8 cellular contexts compared by ENCODE assay signal in genomic region chr3:12750658-12751071, GRCh38. TPM values are rescaled to one million over a fixed set of nuclear protein-coding genes. Genes with fewer than 3 reads are reported as not detected.
A peak's percentile ranks its signal among the peaks of the same experiment; 100 is the strongest.
DNase-seq lines count a peak whose midpoint lies in the region; ATAC-seq and TF ChIP-seq lines count a peak whose summit lies in the region.

No MANE protein-coding gene starts in this region.

- H3K27ac Mint-ChIP-seq in activated CD4-positive, alpha-beta T cell treated with anti-CD3 and anti-CD28 coated beads, Interleukin-2, amount 10 ng/mL, durations not matched to agents 24 days and 14 days = no peak overlapping the region

- POLR2A ChIA-PET in HEK293T (lab: Yijun Ruan, JAX) = no interaction called here

- intact Hi-C loops in activated CD4-positive, alpha-beta T cell treated with anti-CD3 and anti-CD28 coated beads, Interleukin-2, amount 10 ng/mL, durations not matched to agents 24 days and 14 days (cut with micrococcal nuclease) = no loop called here
- intact Hi-C loops in left ventricle myocardium superior (cut with micrococcal nuclease) = no loop called here

- H3K27me3 Mint-ChIP-seq in activated CD4-positive, alpha-beta T cell treated with anti-CD3 and anti-CD28 coated beads, Interleukin-2, amount 10 ng/mL, durations not matched to agents 24 days and 14 days = peaks cover 3% of the 10 kb centered on the region

- CTCF ChIA-PET in HEK293T (lab: Yijun Ruan, JAX) = no interaction called here

- no peak overlapping the region for H3K4me3 Mint-ChIP-seq in activated CD4-positive, alpha-beta T cell treated with anti-CD3 and anti-CD28 coated beads, Interleukin-2, amount 10 ng/mL, durations not matched to agents 24 days and 14 days

- peak; percentile 17 for ATAC-seq in left ventricle myocardium superior
- ATAC-seq in GM21786 (IDR thresholded peaks at IDR 0.05; ENCODE audit: unreplicated experiment) = no peak
- no peak for ATAC-seq in GM18520 (IDR thresholded peaks at IDR 0.05; ENCODE audit: unreplicated experiment)

- H3K9me3 Mint-ChIP-seq in activated CD4-positive, alpha-beta T cell treated with anti-CD3 and anti-CD28 coated beads, Interleukin-2, amount 10 ng/mL, durations not matched to agents 24 days and 14 days = no peaks in the 10 kb centered on the region

- DNase-seq in AG20443 (ENCODE audit: low spot score) (peak; percentile 75), HCEC 1CT (peak; percentile 39), left ventricle myocardium superior (no peak), NCI-H2081 (lab: John Stamatoyannopoulos, UW) (no peak), HEK293T (ENCODE audit: extremely low spot score) (no peak)
- peak; percentile 62 for DNase-seq in activated CD4-positive, alpha-beta T cell treated with anti-CD3 and anti-CD28 coated beads, Interleukin-2, amount 10 ng/mL, durations not matched to agents 24 days and 14 days

- H3K4me1 Mint-ChIP-seq in activated CD4-positive, alpha-beta T cell treated with anti-CD3 and anti-CD28 coated beads, Interleukin-2, amount 10 ng/mL, durations not matched to agents 24 days and 14 days = peaks cover 6% of the 10 kb centered on the region

- no peaks in the 10 kb centered on the region for H3K36me3 Mint-ChIP-seq in activated CD4-positive, alpha-beta T cell treated with anti-CD3 and anti-CD28 coated beads, Interleukin-2, amount 10 ng/mL, durations not matched to agents 24 days and 14 days (ENCODE audit: low read depth)

TF ChIP-seq in HEK293T, 16 proteins besides CTCF, POLR2A, EP300 and RAD21:
- TF ChIP-seq CTBP1 (IDR thresholded peaks at IDR 0.05; ENCODE audit: borderline replicate concordance) (no peak), L3MBTL2 (conservative IDR thresholded peaks at IDR 0.05) (no peak), FOXK2 (IDR thresholded peaks at IDR 0.05) (no peak), FOXM1 (IDR thresholded peaks at IDR 0.05; ENCODE audit: borderline replicate concordance) (no peak), ELF4 (IDR thresholded peaks at IDR 0.05) (no peak), FOXA1 (IDR thresholded peaks at IDR 0.05) (no peak), HDGF (IDR thresholded peaks at IDR 0.05; ENCODE audit: borderline replicate concordance) (no peak), BHLHE40 (IDR thresholded peaks at IDR 0.05; ENCODE audit: borderline replicate concordance) (no peak), ARNT (IDR thresholded peaks at IDR 0.05) (no peak), SUZ12 (IDR thresholded peaks at IDR 0.05) (no peak), TARDBP (IDR thresholded peaks at IDR 0.05) (no peak)

RNA-seq across cellular contexts. Expression of gene TMEM40, which starts 8.4 kb away (rescaled TPM):
- not detected in 2 replicates for total RNA-seq in activated CD4-positive, alpha-beta T cell treated with anti-CD3 and anti-CD28 coated beads, Interleukin-2, amount 10 ng/mL, durations not matched to agents 24 days and 14 days
- total RNA-seq in left ventricle myocardium superior = 2.8 TPM

RNA-seq across cellular contexts. Expression of gene CAND2, which starts 45.8 kb away (rescaled TPM):
- total RNA-seq in activated CD4-positive, alpha-beta T cell treated with anti-CD3 and anti-CD28 coated beads, Interleukin-2, amount 10 ng/mL, durations not matched to agents 24 days and 14 days = 0.71 and 0.75 TPM in 2 replicates
- 69.2 TPM for total RNA-seq in left ventricle myocardium superior

Comparison
In these comparisons a context has a peak if more than half of its experiments do, and no peak if none do; other contexts are left out.
1. DNase-seq: peak in AG20443 (single experiment), HCEC 1CT (single experiment) and activated CD4-positive, alpha-beta T cell treated with anti-CD3 and anti-CD28 coated beads, Interleukin-2, amount 10 ng/mL, durations not matched to agents 24 days and 14 days (single experiment); none in left ventricle myocardium superior (single experiment), NCI-H2081 (0 of 2) and HEK293T (single experiment).
2. RNA of gene CAND2, which starts 45.8 kb away (total RNA-seq): 69.2 TPM in left ventricle myocardium superior (single experiment); 0.71 to 0.75 TPM in activated CD4-positive, alpha-beta T cell treated with anti-CD3 and anti-CD28 coated beads, Interleukin-2, amount 10 ng/mL, durations not matched to agents 24 days and 14 days; every median in the first group is over 10 times any median in the second.